8 cellular contexts compared by ENCODE assay signal in genomic region chr1:36576118-36576517, GRCh38.
A peak's percentile ranks its signal among the peaks of the same experiment; 100 is the strongest.
DNase-seq lines count a peak whose midpoint lies in the region; ATAC-seq and TF ChIP-seq lines count a peak whose summit lies in the region.

No MANE protein-coding gene starts in this region.

- no peaks in the 10 kb centered on the region for H3K9me3 Mint-ChIP-seq in Caco-2 (ENCODE audit: unreplicated experiment)

- CTCF ChIA-PET in Caco-2 (lab: Charles Lee), result interaction anchor here (0.6 to 1.7 kb wide), 11 partner anchors 10 to 859 kb away, joined by 3 to 7 read pairs (median 3); no protein-coding TSS in a partner anchor

- peaks cover 16% of the 10 kb centered on the region for H3K27me3 Mint-ChIP-seq in Caco-2 (ENCODE audit: insufficient read depth, unreplicated experiment)

- ATAC-seq in heart right ventricle, result peak; percentile 46 to 77 (median 70)
- peak; percentile 74 for ATAC-seq in sciatic nerve
- ATAC-seq in HG02852 (IDR thresholded peaks at IDR 0.05; ENCODE audit: unreplicated experiment), result no peak
- ATAC-seq in HG03175 (IDR thresholded peaks at IDR 0.05; ENCODE audit: unreplicated experiment), result no peak

- WGBS in heart right ventricle, 2 donors, result 1 to 3% methylated on average over 7 of the region's 7 CpGs

- H3K4me3 ChIP-seq in Caco-2 (ENCODE audit: low read depth, low read length), result no peak overlapping the region
- no peak overlapping the region for H3K4me3 ChIP-seq in heart right ventricle

- no peaks in the 10 kb centered on the region for H3K36me3 ChIP-seq in Caco-2 (ENCODE audit: control insufficient read depth, insufficient read depth, low read length)
- H3K36me3 ChIP-seq in heart right ventricle, result no peaks in the 10 kb centered on the region

- H3K27ac ChIP-seq in heart right ventricle, result no peak overlapping the region

- no TSS peak for BruUV-seq in Caco-2 (replicated peaks; lab: Mats Ljungman, UMichigan)

- H3K4me3 Mint-ChIP-seq in Caco-2 (ENCODE audit: unreplicated experiment), result no peak overlapping the region

- no peaks in the 10 kb centered on the region for H3K4me1 ChIP-seq in Caco-2
- no peaks in the 10 kb centered on the region for H3K4me1 ChIP-seq in heart right ventricle

- intact Hi-C loops in Caco-2 (cut with micrococcal nuclease; ENCODE audit: unreplicated experiment) (no loop called here), heart right ventricle (cut with DNase I) (loop anchor here in 7 of 10 donors (2.0 to 10.0 kb wide), 4 partner anchors 459 to 859 kb away; partner anchors contain the start of gene GRIK3 (in 2 of the 7)), sciatic nerve (cut with DNase I) (loop anchor here (10.0 kb wide), 1 partner anchor 859 kb away; no protein-coding TSS in a partner anchor)

- POLR2A ChIA-PET in Caco-2 (lab: Charles Lee), result no interaction called here

- DNase-seq in Caco-2 (peak; percentile 57 to 71), HT-29 (ENCODE audit: low spot score) (peak; percentile 68), RKO (ENCODE audit: low spot score) (peak; percentile 23), heart right ventricle (peak; percentile 42 to 45), sciatic nerve (ENCODE audit: low spot score) (peak; percentile 77)
- peak; percentile 10 to 24 (median 12) for DNase-seq in activated naive CD4-positive, alpha-beta T cell (lab: John Stamatoyannopoulos, UW)

- no peaks in the 10 kb centered on the region for H3K4me1 Mint-ChIP-seq in Caco-2 (ENCODE audit: low read depth, unreplicated experiment)

- H3K27ac Mint-ChIP-seq in Caco-2 (ENCODE audit: unreplicated experiment), result no peak overlapping the region

- H3K27me3 ChIP-seq in Caco-2 (replicated peaks; ENCODE audit: control insufficient read depth, insufficient read depth, low read length), result no peaks in the 10 kb centered on the region
- H3K27me3 ChIP-seq in heart right ventricle, result peaks cover 0 to 70% (median 59%) of the 10 kb centered on the region in 7 donors

- TF ChIP-seq CTCF in Caco-2 (IDR thresholded peaks at IDR 0.05; ENCODE audit: insufficient read depth in 1 of 2, low read depth in 1 of 2, low read length in 1 of 2, severe bottlenecking in 1 of 2, unreplicated experiment in 1 of 2), result peak; percentile 58 to 74
- TF ChIP-seq CTCF in heart right ventricle (IDR thresholded peaks at IDR 0.05), result peak; percentile 45 to 86 (median 74)

- H3K36me3 Mint-ChIP-seq in Caco-2 (ENCODE audit: insufficient read depth, unreplicated experiment), result no peaks in the 10 kb centered on the region

- H3K9me3 ChIP-seq in Caco-2 (no peaks in the 10 kb centered on the region), heart right ventricle (no peaks in the 10 kb centered on the region)

Comparison
In these comparisons a context has a peak if more than half of its experiments do, and no peak if none do; other contexts are left out.
1. DNase-seq: peak in every context shown above with its lines; median percentile 77 in sciatic nerve; 68 in HT-29; 64 in Caco-2; 44 in heart right ventricle; 23 in RKO; 12 in activated naive CD4-positive, alpha-beta T cell.
2. ATAC-seq: peak in heart right ventricle (8 of 8) and sciatic nerve (single experiment); none in HG02852 (single experiment) and HG03175 (single experiment).